In genomic region chr11:18527512-18527911, GRCh38 we compare ENCODE assay signal across 8 cellular contexts. TPM values are rescaled to one million over a fixed set of nuclear protein-coding genes. Genes with fewer than 3 reads are reported as not detected.
DNase-seq lines count a peak whose midpoint lies in the region.

No MANE protein-coding gene starts in this region.

- peak; percentile 20 for DNase-seq in DMS 273 (lab: John Stamatoyannopoulos, UW; ENCODE audit: unreplicated experiment)
- DNase-seq in DMS 273 treated with DMSO at 0.1 percent for 48 hours (lab: John Stamatoyannopoulos, UW): no peak
- DNase-seq in NOMO-1 treated with DMSO at 0.1 percent for 48 hours (lab: John Stamatoyannopoulos, UW; ENCODE audit: unreplicated experiment): peak; percentile 74
- DNase-seq in caudate nucleus (lab: John Stamatoyannopoulos, UW): no peak
- DNase-seq in lung microvascular endothelial cell (ENCODE audit: low read depth in 2 of 2): peak; percentile 42
- no peak for DNase-seq in amniotic stem cell (lab: John Stamatoyannopoulos, UW)
- DNase-seq in hippocampal formation (lab: John Stamatoyannopoulos, UW): no peak

- 32% methylated on average over 5 of the region's 5 CpGs for WGBS in urinary bladder

- H3K36me3 ChIP-seq in urinary bladder (ENCODE audit: insufficient read depth): no peaks in the 10 kb centered on the region

- H3K27ac ChIP-seq in caudate nucleus (ENCODE audit: low read depth, low read length) (peak overlapping the region; percentile 95), urinary bladder (ENCODE audit: low read depth) (peak overlapping the region; percentile 98)

- H3K4me1 ChIP-seq in urinary bladder (ENCODE audit: insufficient read depth): no peaks in the 10 kb centered on the region

- peak overlapping the region; percentile 96 for H3K4me3 ChIP-seq in urinary bladder (ENCODE audit: low read depth, low read length)

RNA-seq across cellular contexts. Expression of gene TSG101, which starts 0.8 kb away (rescaled TPM):
- total RNA-seq in lung microvascular endothelial cell (37.3 and 60.1 TPM in 2 replicates), urinary bladder (46.2 TPM)
- 58.6 TPM for polyA plus RNA-seq in urinary bladder

Comparison
In these comparisons a context has a peak if more than half of its experiments do, and no peak if none do; other contexts are left out.
1. DNase-seq: peak in DMS 273 (single experiment), NOMO-1 treated with DMSO at 0.1 percent for 48 hours (single experiment) and lung microvascular endothelial cell (2 of 2); none in DMS 273 treated with DMSO at 0.1 percent for 48 hours (single experiment), caudate nucleus (0 of 61), amniotic stem cell (single experiment) and hippocampal formation (0 of 2).